ENCODE assay signal across 8 cellular contexts in the genomic region with DNA sequence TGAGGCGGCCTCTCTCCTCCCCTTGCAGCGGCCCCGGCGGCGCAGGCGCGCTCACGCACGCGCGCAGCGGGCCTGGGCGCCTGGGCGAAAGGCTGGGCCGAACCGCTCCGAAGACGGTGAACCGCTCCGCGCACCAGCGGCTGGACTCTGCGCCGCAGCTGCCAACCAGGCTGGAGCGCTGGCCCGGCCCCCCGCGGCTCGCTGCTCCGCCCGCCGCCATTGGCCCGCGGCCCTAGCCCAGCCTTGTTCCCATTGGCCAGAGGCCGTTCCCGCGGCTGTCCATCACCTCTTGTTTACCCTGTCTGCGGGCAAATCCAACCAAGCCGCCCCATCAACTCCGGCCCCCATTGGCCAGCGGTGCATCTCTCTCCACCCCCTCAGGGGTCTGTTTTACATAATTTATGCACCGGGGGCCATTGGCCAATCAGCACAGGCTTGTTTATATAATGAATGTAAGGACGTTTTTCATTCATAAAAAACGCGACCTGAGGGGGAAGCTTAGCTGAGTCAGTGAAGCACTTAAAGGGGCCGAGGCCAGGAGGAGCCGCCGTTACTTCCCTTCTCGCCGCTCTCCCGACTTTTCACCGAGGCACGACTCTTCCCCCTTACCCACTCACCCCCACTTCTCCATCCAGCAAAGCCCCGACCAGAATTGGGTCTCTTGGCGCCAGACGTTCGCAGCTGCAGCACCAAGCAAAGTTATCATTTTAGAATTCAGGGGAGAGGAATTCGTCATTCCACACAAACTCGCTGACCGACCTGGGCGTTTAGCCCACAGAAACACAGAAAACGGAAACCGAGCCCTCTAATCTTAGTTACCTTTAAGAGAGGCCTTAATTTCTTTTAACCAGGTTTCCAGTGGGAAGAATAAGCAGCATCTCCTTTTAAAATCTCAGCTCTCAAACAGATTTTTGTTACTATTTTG. TPM values are rescaled to one million over a fixed set of nuclear protein-coding genes. Genes with fewer than 3 reads are reported as not detected.
DNase-seq lines count a peak whose midpoint lies in the region; ATAC-seq and TF ChIP-seq lines count a peak whose summit lies in the region.

Gene ETV5, minus strand, starts transcription at position 149 of the 925 bp plus-strand sequence. CDS start 3,221 bp downstream, outside the sequence.

- peaks cover 84% of the 10 kb centered on the region for H3K27me3 Mint-ChIP-seq in activated CD4-positive, alpha-beta T cell treated with anti-CD3 and anti-CD28 coated beads, Interleukin-2, amount 10 ng/mL, durations not matched to agents 7 days and 5 days

- DNase-seq in BJ (ENCODE audit: low read depth) (peak; percentile 99), NCI-H526 (lab: John Stamatoyannopoulos, UW) (peak; percentile 98 to 99), coronary artery (ENCODE audit: low spot score) (peak; percentile 100), kidney tubule cell (ENCODE audit: low spot score) (peak; percentile 100)
- peak; percentile 92 for DNase-seq in activated CD4-positive, alpha-beta T cell treated with anti-CD3 and anti-CD28 coated beads, Interleukin-2, amount 10 ng/mL, durations not matched to agents 7 days and 5 days
- peak; percentile 46 to 69 for DNase-seq in stimulated activated CD4-positive, alpha-beta T cell treated with anti-CD3 and anti-CD28 coated beads, Interleukin-1b, Interleukin-23, amount 100 ng/mL, for 1 hour (ENCODE audit: low read depth in 2 of 2)

- H3K4me3 Mint-ChIP-seq in activated CD4-positive, alpha-beta T cell treated with anti-CD3 and anti-CD28 coated beads, Interleukin-2, amount 10 ng/mL, durations not matched to agents 7 days and 5 days = peak within 1 kb of the TSS; percentile 74

- no peaks in the 10 kb centered on the region for H3K9me3 Mint-ChIP-seq in activated CD4-positive, alpha-beta T cell treated with anti-CD3 and anti-CD28 coated beads, Interleukin-2, amount 10 ng/mL, durations not matched to agents 7 days and 5 days

- H3K36me3 Mint-ChIP-seq in activated CD4-positive, alpha-beta T cell treated with anti-CD3 and anti-CD28 coated beads, Interleukin-2, amount 10 ng/mL, durations not matched to agents 7 days and 5 days (ENCODE audit: low read depth) = peaks cover 2% of the 10 kb centered on the region

- CTCF ChIA-PET in BJ (lab: Yijun Ruan, JAX) = interaction anchor here (0.5 to 1.7 kb wide), 4 partner anchors 12 to 783 kb away, joined by 3 to 4 read pairs (median 4); no protein-coding TSS in a partner anchor
- CTCF ChIA-PET in activated CD4-positive, alpha-beta T cell treated with anti-CD3 and anti-CD28 coated beads, Interleukin-2, amount 10 ng/mL, durations not matched to agents 7 days and 5 days (lab: Charles Lee) = interaction anchor here (1.0 to 1.1 kb wide), 2 partner anchors 166 to 452 kb away, joined by 3 to 4 read pairs; no protein-coding TSS in a partner anchor

- TF ChIP-seq CTCF in BJ (IDR thresholded peaks at IDR 0.05; ENCODE audit: insufficient read depth, low read depth, low read length) = no peak
- TF ChIP-seq CTCF in coronary artery (IDR thresholded peaks at IDR 0.05) = no peak

- H3K27me3 ChIP-seq in BJ (ENCODE audit: control insufficient read depth, insufficient read depth, low read length) = peaks cover 8% of the 10 kb centered on the region

- POLR2A ChIA-PET in BJ (lab: Charles Lee) = interaction anchor here (0.6 kb wide), 1 partner anchor 25 kb away, joined by 4 read pairs; no protein-coding TSS in a partner anchor
- POLR2A ChIA-PET in activated CD4-positive, alpha-beta T cell treated with anti-CD3 and anti-CD28 coated beads, Interleukin-2, amount 10 ng/mL, durations not matched to agents 7 days and 5 days (lab: Charles Lee) = no interaction called here

- H3K27ac ChIP-seq in coronary artery = peak within 1 kb of the TSS; percentile 69 to 92

- peak within 1 kb of the TSS; percentile 68 for H3K27ac Mint-ChIP-seq in activated CD4-positive, alpha-beta T cell treated with anti-CD3 and anti-CD28 coated beads, Interleukin-2, amount 10 ng/mL, durations not matched to agents 7 days and 5 days

- 0 out of 2 replicates have a peak, but pooled peaks cover 1% of the 10 kb centered on the region for H3K36me3 ChIP-seq in BJ (ENCODE audit: control insufficient read depth, insufficient read depth, low read length)

- H3K4me3 ChIP-seq in BJ (ENCODE audit: low read depth, low read length) (peak within 1 kb of the TSS; percentile 96), coronary artery (peak within 1 kb of the TSS; percentile 87)

- ATAC-seq in GM19324 (IDR thresholded peaks at IDR 0.05; ENCODE audit: low FRiP score, unreplicated experiment) (peak; percentile 99), HG03460 (IDR thresholded peaks at IDR 0.05; ENCODE audit: unreplicated experiment) (peak; percentile 93)

- H3K4me1 Mint-ChIP-seq in activated CD4-positive, alpha-beta T cell treated with anti-CD3 and anti-CD28 coated beads, Interleukin-2, amount 10 ng/mL, durations not matched to agents 7 days and 5 days = peaks cover 36% of the 10 kb centered on the region

RNA-seq across cellular contexts. Expression of gene ETV5, which starts in this region (rescaled TPM):
- polyA plus RNA-seq in BJ (2011; rRNA removed) = 24.1 and 27.7 TPM in 2 replicates
- 37.3 and 60.4 TPM in 2 replicates for polyA minus RNA-seq in BJ (2011; rRNA and poly(A)+ RNA removed)
- total RNA-seq in activated CD4-positive, alpha-beta T cell treated with anti-CD3 and anti-CD28 coated beads, Interleukin-2, amount 10 ng/mL, durations not matched to agents 7 days and 5 days = under 1 TPM; 0.48 to 0.50 TPM

Comparison
In these comparisons a context has a peak if more than half of its experiments do, and no peak if none do; other contexts are left out.
1. Peak in every context shown above with its lines: DNase-seq, ATAC-seq, H3K4me3 ChIP-seq and H3K27ac ChIP-seq.
2. Peak in DNase-seq in activated CD4-positive, alpha-beta T cell treated with anti-CD3 and anti-CD28 coated beads, Interleukin-2, amount 10 ng/mL, durations not matched to agents 7 days and 5 days; RNA of the gene not detected or under 1 TPM.